ENCODE assay signal across 1 cellular context in the genomic region with DNA sequence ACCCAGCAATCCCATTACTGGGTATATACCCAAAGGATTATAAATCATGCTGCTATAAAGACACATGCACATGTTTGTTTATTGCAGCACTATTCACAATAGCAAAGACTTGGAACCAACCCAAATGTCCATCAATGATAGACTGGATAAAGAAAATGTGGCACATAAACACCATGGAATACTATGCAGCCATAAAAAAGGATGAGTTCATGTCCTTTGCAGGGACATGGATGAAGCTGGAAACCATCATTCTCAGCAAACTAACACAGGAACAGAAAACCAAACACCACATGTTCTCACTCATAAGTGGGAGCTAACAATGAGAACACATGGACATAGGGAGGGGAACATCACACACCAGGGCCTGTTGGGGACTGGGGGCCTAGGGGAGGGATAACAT. TPM values are rescaled to one million over a fixed set of nuclear protein-coding genes. Genes with fewer than 3 reads are reported as not detected.
"Had no signal": no experiment of that assay in that cellular context is flagged by ENCODE, and none has a peak within 500 bp of the region (broad histone marks: within the 10 kb centered on the region; RNA-seq: fewer than 3 reads in every experiment).

No MANE protein-coding gene starts in this region.

RNA-seq across cellular contexts. Expression of a gene that starts 58.0 kb away (rescaled TPM):
- total RNA-seq: IMR-90 had no signal
- polyA plus RNA-seq: IMR-90 had no signal
